Comparison of ENCODE assay signal across 8 cellular contexts in the genomic region with DNA sequence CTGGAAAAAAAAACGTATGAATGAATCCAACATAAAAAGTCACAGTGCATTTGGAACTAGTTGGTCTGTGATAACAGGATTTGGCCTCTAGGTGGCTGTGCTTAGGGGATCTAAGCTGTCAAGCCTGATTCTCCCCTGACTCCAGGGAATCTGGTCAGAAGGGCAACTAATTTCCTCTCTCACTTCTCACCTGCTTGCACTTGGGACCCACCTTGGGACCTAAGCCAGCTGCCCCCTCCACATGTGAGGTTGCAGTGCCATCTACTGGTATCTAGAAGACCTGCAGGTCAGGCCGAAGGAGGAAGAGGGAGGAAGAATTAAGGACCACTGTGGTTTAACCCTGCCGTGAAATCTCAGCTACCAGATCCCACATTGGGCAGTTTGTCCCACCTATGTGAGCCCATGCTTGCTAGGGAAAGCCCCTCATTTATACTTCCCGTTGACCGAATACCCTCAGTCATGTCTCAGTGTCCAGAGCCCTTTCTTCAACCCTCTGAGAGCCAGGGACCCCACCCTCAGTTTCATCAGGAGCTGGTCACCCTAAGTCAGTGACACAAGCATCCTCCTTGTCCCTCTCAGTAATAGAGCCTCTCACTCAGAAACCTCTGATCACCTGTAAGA. TPM values are rescaled to one million over a fixed set of nuclear protein-coding genes. Genes with fewer than 3 reads are reported as not detected.
DNase-seq lines count a peak whose midpoint lies in the region; ATAC-seq lines count a peak whose summit lies in the region.

No MANE protein-coding gene starts in this region.

- no peaks in the 10 kb centered on the region for H3K27me3 Mint-ChIP-seq in central memory CD8-positive, alpha-beta T cell

- H3K36me3 ChIP-seq in ACC112 (ENCODE audit: insufficient read depth, low read length), result no peaks in the 10 kb centered on the region

- H3K4me1 Mint-ChIP-seq in central memory CD8-positive, alpha-beta T cell, result no peaks in the 10 kb centered on the region

- H3K4me3 Mint-ChIP-seq in central memory CD8-positive, alpha-beta T cell, result no peak overlapping the region

- H3K4me3 ChIP-seq in ACC112 (ENCODE audit: low read depth, low read length), result no peak overlapping the region

- peak overlapping the region; percentile 52 for H2AFZ ChIP-seq in ACC112 (ENCODE audit: low read length, unreplicated experiment)

- no peaks in the 10 kb centered on the region for H3K79me2 ChIP-seq in ACC112 (ENCODE audit: control insufficient read depth, insufficient read depth, low read length, unreplicated experiment)

- no peaks in the 10 kb centered on the region for H3K36me3 Mint-ChIP-seq in central memory CD8-positive, alpha-beta T cell (ENCODE audit: insufficient read depth)

- ATAC-seq in GM18517 (IDR thresholded peaks at IDR 0.05; ENCODE audit: unreplicated experiment) (peak; percentile 74), HG03025 (IDR thresholded peaks at IDR 0.05; ENCODE audit: low FRiP score, unreplicated experiment) (peak; percentile 69), left colon (peak; percentile 98)
- no peak for ATAC-seq in central memory CD8-positive, alpha-beta T cell (replicated peaks; ENCODE audit: extremely low read depth, poor library complexity, severe bottlenecking)

- H3K27me3 ChIP-seq in ACC112 (ENCODE audit: insufficient read depth, low read length), result no peaks in the 10 kb centered on the region

- H3K27ac ChIP-seq in ACC112 (ENCODE audit: low read depth, low read length), result no peak overlapping the region

- no peaks in the 10 kb centered on the region for H3K9me3 Mint-ChIP-seq in central memory CD8-positive, alpha-beta T cell

- H3K27ac Mint-ChIP-seq in central memory CD8-positive, alpha-beta T cell (ENCODE audit: low read depth), result no peak overlapping the region

- peaks cover 24% of the 10 kb centered on the region for H3K4me1 ChIP-seq in ACC112 (ENCODE audit: control insufficient read depth, insufficient read depth, low read length, unreplicated experiment)

- intact Hi-C loops in left colon (cut with DNase I, micrococcal nuclease), result no loop called here

- DNase-seq in NCI-H2107 treated with DMSO at 0.1 percent for 48 hours (lab: John Stamatoyannopoulos, UW; ENCODE audit: unreplicated experiment) (peak; percentile 59), left colon (peak; percentile 43 to 63)
- peak in 3 of 4 experiments; percentile 4 to 31 (median 17) for DNase-seq in activated CD4-positive, CD25-positive, alpha-beta regulatory T cell (lab: John Stamatoyannopoulos, UW)
- DNase-seq in central memory CD8-positive, alpha-beta T cell (ENCODE audit: low spot score in 2 of 2), result peak; percentile 15 to 25
- DNase-seq in stimulated activated CD4-positive, alpha-beta T cell treated with anti-CD3 and anti-CD28 coated beads, TNF-alpha, amount 100 ng/mL, for 4 hours (ENCODE audit: low read depth in 3 of 3), result peak; percentile 15 to 22 (median 18)

RNA-seq across cellular contexts. Expression of a gene that starts 33.2 kb away (rescaled TPM):
- 10 to 100 TPM in 1 of 2 donors, 1 to 10 TPM in 1; 4.6 to 22.4 TPM for total RNA-seq in left colon

RNA-seq across cellular contexts. Expression of a gene that starts 36.8 kb away (rescaled TPM):
- total RNA-seq in left colon, result 100 to 1,000 TPM in 1 of 2 donors, 10 to 100 TPM in 1; 50.8 to 136 TPM
